Comparison of ENCODE assay signal across 9 cellular contexts in genomic region chr17:17439971-17440843, GRCh38. TPM values are rescaled to one million over a fixed set of nuclear protein-coding genes. Genes with fewer than 3 reads are reported as not detected.
DNase-seq lines count a peak whose midpoint lies in the region; ATAC-seq and TF ChIP-seq lines count a peak whose summit lies in the region.
"Had no signal": no experiment of that assay in that cellular context is flagged by ENCODE, and none has a peak within 500 bp of the region (broad histone marks: within the 10 kb centered on the region; RNA-seq: fewer than 3 reads in every experiment).

No MANE protein-coding gene starts in this region.

- H3K27me3 Mint-ChIP-seq in activated naive CD8-positive, alpha-beta T cell treated with anti-CD3 and anti-CD28 coated beads, Interleukin-2, amount 10 ng/mL, durations not matched to agents 7 days and 5 days, result peaks cover 2% of the 10 kb centered on the region
- H3K27me3 Mint-ChIP-seq: activated naive CD4-positive, alpha-beta T cell treated with anti-CD3 and anti-CD28 coated beads, Interleukin-2, amount 50 U/mL, for 24 hours had no signal

- no peak overlapping the region for H3K9ac ChIP-seq in SU-DHL-6 (ENCODE audit: low read length)

- no peaks in the 10 kb centered on the region for H3K27me3 ChIP-seq in SU-DHL-6 (ENCODE audit: low read length)
- no peaks in the 10 kb centered on the region for H3K27me3 ChIP-seq in hepatocyte

- 65% methylated on average over 11 of the region's 11 CpGs for WGBS in hepatocyte (ENCODE audit: low lambda C conversion rate, missing lambda C conversion rate)

- H3K36me3 Mint-ChIP-seq in activated naive CD8-positive, alpha-beta T cell treated with anti-CD3 and anti-CD28 coated beads, Interleukin-2, amount 10 ng/mL, durations not matched to agents 7 days and 5 days, result no peaks in the 10 kb centered on the region
- H3K36me3 Mint-ChIP-seq: activated naive CD4-positive, alpha-beta T cell treated with anti-CD3 and anti-CD28 coated beads, Interleukin-2, amount 50 U/mL, for 24 hours had no signal

- no peak overlapping the region for H3K27ac Mint-ChIP-seq in activated naive CD8-positive, alpha-beta T cell treated with anti-CD3 and anti-CD28 coated beads, Interleukin-2, amount 10 ng/mL, durations not matched to agents 7 days and 5 days
- H3K27ac Mint-ChIP-seq: activated naive CD4-positive, alpha-beta T cell treated with anti-CD3 and anti-CD28 coated beads, Interleukin-2, amount 50 U/mL, for 24 hours had no signal

- no peaks in the 10 kb centered on the region for H3K9me3 ChIP-seq in SU-DHL-6 (ENCODE audit: insufficient read depth, low read length)
- no peaks in the 10 kb centered on the region for H3K9me3 ChIP-seq in hepatocyte (ENCODE audit: low read depth)

- H3K9me2 ChIP-seq in SU-DHL-6 (replicated peaks; ENCODE audit: insufficient read depth, low read length) (no peaks in the 10 kb centered on the region), hepatocyte (replicated peaks; ENCODE audit: insufficient read depth) (no peaks in the 10 kb centered on the region)

- H2AFZ ChIP-seq in SU-DHL-6 (ENCODE audit: low read depth, low read length, severe bottlenecking) (no peak overlapping the region), hepatocyte (no peak overlapping the region)

- no peaks in the 10 kb centered on the region for H4K20me1 ChIP-seq in SU-DHL-6 (ENCODE audit: low read depth, low read length)
- no peaks in the 10 kb centered on the region for H4K20me1 ChIP-seq in hepatocyte (ENCODE audit: insufficient read depth, poor library complexity, severe bottlenecking)

- H3K36me3 ChIP-seq in SU-DHL-6 (ENCODE audit: low read length) (no peaks in the 10 kb centered on the region), hepatocyte (replicated peaks; ENCODE audit: insufficient read depth, low read depth) (no peaks in the 10 kb centered on the region)

- no peak overlapping the region for H3K27ac ChIP-seq in SU-DHL-6 (ENCODE audit: low read depth, low read length)
- H3K27ac ChIP-seq in hepatocyte, result no peak overlapping the region

- H3K4me1 Mint-ChIP-seq in activated naive CD8-positive, alpha-beta T cell treated with anti-CD3 and anti-CD28 coated beads, Interleukin-2, amount 10 ng/mL, durations not matched to agents 7 days and 5 days, result peaks cover 6% of the 10 kb centered on the region

- H3K4me3 ChIP-seq in SU-DHL-6 (ENCODE audit: insufficient read depth, low read length, poor library complexity, severe bottlenecking), result no peak overlapping the region
- no peak overlapping the region for H3K4me3 ChIP-seq in hepatocyte

- no peak overlapping the region for H3K4me3 Mint-ChIP-seq in activated naive CD8-positive, alpha-beta T cell treated with anti-CD3 and anti-CD28 coated beads, Interleukin-2, amount 10 ng/mL, durations not matched to agents 7 days and 5 days
- H3K4me3 Mint-ChIP-seq: activated naive CD4-positive, alpha-beta T cell treated with anti-CD3 and anti-CD28 coated beads, Interleukin-2, amount 50 U/mL, for 24 hours had no signal

- DNase-seq in GF-D8 (lab: John Stamatoyannopoulos, UW) (peak; percentile 8), NCI-H128 (lab: John Stamatoyannopoulos, UW; ENCODE audit: unreplicated experiment) (peak; percentile 70), hepatocyte (ENCODE audit: low spot score) (peak; percentile 53), HPDE6-E6E7 (ENCODE audit: extremely low spot score) (no peak)
- DNase-seq in activated naive CD8-positive, alpha-beta T cell treated with anti-CD3 and anti-CD28 coated beads, Interleukin-2, amount 10 ng/mL, durations not matched to agents 7 days and 5 days, result peak; percentile 78
- DNase-seq in stimulated activated CD4-positive, alpha-beta T cell treated with anti-CD3 and anti-CD28 coated beads, Interleukin-15, amount 100 ng/mL, for 1 hour (ENCODE audit: low read depth in 1 of 2, low spot score in 1 of 2), result peak; percentile 51 to 63

- TF ChIP-seq CTCF in SU-DHL-6 (IDR thresholded peaks at IDR 0.05; ENCODE audit: insufficient read depth, low read length, poor library complexity, severe bottlenecking) (peak; percentile 42), hepatocyte (IDR thresholded peaks at IDR 0.05; ENCODE audit: poor library complexity) (peak; percentile 36)

- H3K4me2 ChIP-seq in SU-DHL-6 (ENCODE audit: low read depth, low read length, poor library complexity, severe bottlenecking) (no peak overlapping the region), hepatocyte (no peak overlapping the region)

- peak; percentile 61 for ATAC-seq in activated naive CD8-positive, alpha-beta T cell treated with anti-CD3 and anti-CD28 coated beads, Interleukin-2, amount 10 ng/mL, durations not matched to agents 7 days and 5 days (ENCODE audit: low read depth)
- ATAC-seq in HG02970 (IDR thresholded peaks at IDR 0.05; ENCODE audit: low FRiP score, unreplicated experiment), result no peak

- H3F3A ChIP-seq in SU-DHL-6 (ENCODE audit: insufficient read depth), result no peaks in the 10 kb centered on the region

- H3K4me1 ChIP-seq in hepatocyte (ENCODE audit: insufficient read depth), result no peaks in the 10 kb centered on the region

- H3K9me3 Mint-ChIP-seq in activated naive CD8-positive, alpha-beta T cell treated with anti-CD3 and anti-CD28 coated beads, Interleukin-2, amount 10 ng/mL, durations not matched to agents 7 days and 5 days, result no peaks in the 10 kb centered on the region
- H3K9me3 Mint-ChIP-seq: activated naive CD4-positive, alpha-beta T cell treated with anti-CD3 and anti-CD28 coated beads, Interleukin-2, amount 50 U/mL, for 24 hours had no signal

- no peaks in the 10 kb centered on the region for H3K79me2 ChIP-seq in SU-DHL-6 (ENCODE audit: insufficient read depth, low read length)
- no peaks in the 10 kb centered on the region for H3K79me2 ChIP-seq in hepatocyte

- POLR2A ChIA-PET in activated naive CD8-positive, alpha-beta T cell treated with anti-CD3 and anti-CD28 coated beads, Interleukin-2, amount 10 ng/mL, durations not matched to agents 7 days and 5 days (lab: Charles Lee), result no interaction called here

RNA-seq across cellular contexts. Expression of gene MED9, which starts 36.6 kb away (rescaled TPM):
- total RNA-seq in activated naive CD8-positive, alpha-beta T cell treated with anti-CD3 and anti-CD28 coated beads, Interleukin-2, amount 10 ng/mL, durations not matched to agents 7 days and 5 days, result 10 to 100 TPM; 17.8 to 20.6 TPM
- total RNA-seq in hepatocyte, result 17.3 and 19.7 TPM in 2 replicates
- 17.1 and 21.1 TPM in 2 replicates for polyA plus RNA-seq in hepatocyte

RNA-seq across cellular contexts. Expression of gene RASD1, which starts 56.0 kb away (rescaled TPM):
- 1 to 10 TPM; 1.3 to 2.3 TPM for total RNA-seq in activated naive CD8-positive, alpha-beta T cell treated with anti-CD3 and anti-CD28 coated beads, Interleukin-2, amount 10 ng/mL, durations not matched to agents 7 days and 5 days
- 23.5 and 24.0 TPM in 2 replicates for total RNA-seq in hepatocyte
- 44.8 and 46.9 TPM in 2 replicates for polyA plus RNA-seq in hepatocyte
